In the genomic region with DNA sequence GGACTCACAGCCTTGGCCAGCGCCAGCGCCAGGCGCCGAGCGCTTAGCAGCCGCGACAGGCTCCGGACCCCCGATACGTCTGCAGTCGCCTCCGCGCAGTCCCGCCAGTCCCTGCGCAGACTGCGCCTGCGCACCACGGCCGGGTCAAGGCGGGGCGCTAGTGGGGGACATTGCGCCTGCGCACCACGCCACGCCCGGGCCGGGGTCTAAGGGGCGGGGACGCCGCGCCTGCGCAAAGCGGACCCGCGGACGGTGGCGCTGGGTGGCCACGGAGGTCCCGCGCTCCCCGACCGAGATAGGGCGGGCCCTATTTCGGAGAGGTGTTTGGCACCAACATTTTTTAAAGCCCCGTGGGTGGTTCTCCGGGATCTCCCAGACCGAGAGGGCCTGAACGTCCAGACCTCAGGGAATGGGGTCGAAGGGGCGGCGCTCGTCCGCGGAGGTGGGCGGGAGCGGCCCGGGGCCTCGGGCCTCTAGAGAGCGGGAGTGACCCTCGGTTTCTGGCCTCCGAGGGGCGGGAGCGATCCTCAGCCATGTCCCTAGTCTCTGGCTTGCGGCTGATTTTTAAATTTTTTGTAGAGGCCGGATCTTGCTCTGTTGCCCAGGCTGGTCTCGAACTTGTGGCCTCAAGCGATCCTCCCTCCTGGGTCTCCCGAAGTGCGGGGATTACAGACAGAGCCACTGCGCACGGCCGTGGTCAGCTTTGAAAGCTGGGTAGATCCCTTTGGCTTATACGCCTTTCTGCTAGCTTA, we compare ENCODE assay signal across 8 cellular contexts.
DNase-seq lines count a peak whose midpoint lies in the region; ATAC-seq, FAIRE-seq and TF ChIP-seq lines count a peak whose summit lies in the region.
"Not testable (repeated sequence)": the region's sequence is repeated elsewhere in the genome, so short reads cannot be mapped to it uniquely, and the experiment has no call there.

No MANE protein-coding gene starts in this region.

- H3K9ac ChIP-seq in GM12878 (ENCODE audit: control insufficient read depth, insufficient read depth, low read length) (peak overlapping the region; percentile 72; the same call in 1 of the 2 replicates), neuronal stem cell (ENCODE audit: low read depth, low read length, poor library complexity) (peak overlapping the region; percentile 91)

- peak overlapping the region; percentile 57 for H3K18ac ChIP-seq in neuronal stem cell (ENCODE audit: low read length)

- POLR2A ChIA-PET in GM12878 (lab: Charles Lee) = not testable (repeated sequence)

- H3K27me3 ChIP-seq in GM12878 (replicated peaks in 1 of 2; ENCODE audit: control insufficient read depth in 2 of 2, insufficient read depth in 2 of 2, low read length in 1 of 2); heart left ventricle; neuronal stem cell (ENCODE audit: control insufficient read depth in 3 of 3, insufficient read depth in 3 of 3, low read depth in 1 of 3, low read length in 3 of 3): not testable (repeated sequence)

- not testable (repeated sequence) for TF ChIP-seq RAD21 in GM12878 (IDR thresholded peaks at IDR 0.05; ENCODE audit: insufficient read depth, low read depth, low read length)

- 0 out of 2 replicates have a peak overlapping the region, but pooled peaks have one; percentile 44 for H3K27ac ChIP-seq in GM12878 (ENCODE audit: control insufficient read depth, insufficient read depth)
- peak overlapping the region; percentile 71 to 94 (median 87) for H3K27ac ChIP-seq in heart left ventricle
- H3K27ac ChIP-seq in neuronal stem cell (replicated peaks; ENCODE audit: low read length) = not testable (repeated sequence)

- WGBS in GM12878 (ENCODE audit: insufficient coverage, insufficient replicate concordance, low lambda C conversion rate, missing lambda C conversion rate) = 2% methylated on average over 63 of the region's 73 CpGs
- 3 to 6% (median 5%) methylated on average over 22 to 73 of the region's 73 CpGs for WGBS in heart left ventricle, 4 donors
- WGBS in neuronal stem cell (ENCODE audit: extremely low coverage in 2 of 2, insufficient read length in 2 of 2, insufficient replicate concordance in 1 of 2), 2 donors = no CpG with 5 or more reads among the region's 73 CpGs

- not testable (repeated sequence) for H3K4ac ChIP-seq in neuronal stem cell (ENCODE audit: low read length)

- intact Hi-C loops in GM12878 (cut with micrococcal nuclease; ENCODE audit: unreplicated experiment); heart left ventricle (cut with DNase I): not testable (repeated sequence)

- DNase-seq in D341Med (ENCODE audit: low spot score) = peak; percentile 76
- peak; percentile 26 for DNase-seq in GM12878 (ENCODE audit: low read depth, low spot score)
- peak; percentile 91 to 97 (median 92) for DNase-seq in heart left ventricle
- DNase-seq in neuronal stem cell (ENCODE audit: low spot score) = peak; percentile 89
- peak; percentile 74 for DNase-seq in stimulated activated CD8-positive, alpha-beta memory T cell treated with anti-CD3 and anti-CD28 coated beads, Interleukin-7, amount 100 ng/mL, for 24 hours (ENCODE audit: low read depth)

- H2BK15ac ChIP-seq in neuronal stem cell (ENCODE audit: low read length) = not testable (repeated sequence)

- not testable (repeated sequence) for H3K4me1 ChIP-seq in GM12878 (ENCODE audit: control insufficient read depth, insufficient read depth, low read length); neuronal stem cell (ENCODE audit: control insufficient read depth in 2 of 2, insufficient read depth in 1 of 2, low read depth in 1 of 2, low read length in 2 of 2)
- peaks cover 0 to 11% (median 2%) of the 10 kb centered on the region in 12 donors for H3K4me1 ChIP-seq in heart left ventricle

- TF ChIP-seq POLR2A in GM12878 (IDR thresholded peaks at IDR 0.05; ENCODE audit: low read depth, low read length) (peak; percentile 74), heart left ventricle (IDR thresholded peaks at IDR 0.05) (peak in 1 of 2 donors; percentile 86)

- H3K4me3 ChIP-seq in WI38 (ENCODE audit: low read depth, low read length) (peak overlapping the region; percentile 62), GM12878 (peak overlapping the region; percentile 75; the same call in 1 of the 2 replicates), heart left ventricle (peak overlapping the region; percentile 62 to 90 (median 74)), neuronal stem cell (ENCODE audit: low read length in 2 of 2) (peak overlapping the region; percentile 56 to 89)

- H2BK120ac ChIP-seq in neuronal stem cell (ENCODE audit: low read depth, low read length) = not testable (repeated sequence)

- H4K91ac ChIP-seq in neuronal stem cell (ENCODE audit: low read depth, low read length, poor library complexity) = not testable (repeated sequence)

- SMC1A ChIA-PET in GM12878 (lab: Charles Lee; ENCODE audit: uncharacterized antibody, unreplicated experiment) = not testable (repeated sequence)

- RAD21 ChIA-PET in GM12878 (lab: Charles Lee; ENCODE audit: unreplicated experiment) = not testable (repeated sequence)

- H3K14ac ChIP-seq in neuronal stem cell (ENCODE audit: low read length) = not testable (repeated sequence)

- H2BK12ac ChIP-seq in neuronal stem cell (ENCODE audit: low read length) = not testable (repeated sequence)

- H3K79me1 ChIP-seq in neuronal stem cell (ENCODE audit: low read depth, low read length) = not testable (repeated sequence)

- ATAC-seq in GM21447 (IDR thresholded peaks at IDR 0.05; ENCODE audit: unreplicated experiment) (peak; percentile 62), HG03521 (IDR thresholded peaks at IDR 0.05; ENCODE audit: unreplicated experiment) (peak; percentile 85), GM12878 (peak; percentile 87), heart left ventricle (peak; percentile 86 to 93 (median 90))

- in situ Hi-C loops in GM12878 (cut with MboI) = not testable (repeated sequence)

- H3K4me2 ChIP-seq in GM12878 (ENCODE audit: control insufficient read depth, insufficient read depth) (peak overlapping the region; percentile 31), neuronal stem cell (ENCODE audit: insufficient read depth, low read length, poor library complexity, severe bottlenecking) (peak overlapping the region; percentile 54)

- H2BK5ac ChIP-seq in neuronal stem cell (ENCODE audit: low read length) = not testable (repeated sequence)

- CTCF ChIA-PET in GM12878 (lab: Yijun Ruan, JAX) = not testable (repeated sequence)

- FAIRE-seq in GM12878 (lab: Jason Lieb, UNC) = not testable (repeated sequence)

- not testable (repeated sequence) for H4K20me1 ChIP-seq in GM12878 (ENCODE audit: control insufficient read depth, insufficient read depth)

- H4K8ac ChIP-seq in neuronal stem cell (ENCODE audit: low read depth, low read length) = not testable (repeated sequence)

- TF ChIP-seq EP300 in GM12878 (IDR thresholded peaks at IDR 0.05; ENCODE audit: borderline replicate concordance in 1 of 2, control insufficient read depth in 1 of 2, low read depth in 2 of 2, low read length in 2 of 2) = not testable (repeated sequence)

- H3K23ac ChIP-seq in neuronal stem cell (ENCODE audit: low read depth, low read length, poor library complexity) = not testable (repeated sequence)

- not testable (repeated sequence) for H3K9me3 ChIP-seq in GM12878 (replicated peaks; ENCODE audit: control insufficient read depth, insufficient read depth, low read length); heart left ventricle; neuronal stem cell (replicated peaks in 1 of 2; ENCODE audit: control insufficient read depth in 2 of 2, insufficient read depth in 1 of 2, low read depth in 1 of 2, low read length in 2 of 2)

- H3K36me3 ChIP-seq in GM12878 (ENCODE audit: control insufficient read depth in 2 of 2, insufficient read depth in 2 of 2, low read length in 1 of 2); heart left ventricle; neuronal stem cell (replicated peaks in 1 of 2; ENCODE audit: control insufficient read depth in 2 of 2, insufficient read depth in 2 of 2, low read length in 2 of 2): not testable (repeated sequence)

- not testable (repeated sequence) for TF ChIP-seq CTCF in WI38 (IDR thresholded peaks at IDR 0.05; ENCODE audit: low read depth, low read length); GM12878 (IDR thresholded peaks at IDR 0.05 in 2 of 3, conservative IDR thresholded peaks at IDR 0.05 in 1 of 3; ENCODE audit: control insufficient read depth in 2 of 3, extremely low read depth in 1 of 3, insufficient read depth in 1 of 3, low read depth in 3 of 3, low read length in 3 of 3); heart left ventricle (IDR thresholded peaks at IDR 0.05)

- H2AK5ac ChIP-seq in neuronal stem cell (ENCODE audit: low read depth, low read length) = not testable (repeated sequence)

- H2AFZ ChIP-seq in GM12878 (ENCODE audit: control insufficient read depth, low read depth, low read length) (peak overlapping the region; percentile 67), neuronal stem cell (ENCODE audit: low read length) (peak overlapping the region; percentile 85)

- not testable (repeated sequence) for BruUV-seq in GM12878 (replicated peaks; lab: Mats Ljungman, UMichigan)

- H3K79me2 ChIP-seq in GM12878 (ENCODE audit: control insufficient read depth, insufficient read depth, low read length) = not testable (repeated sequence)

TF ChIP-seq in GM12878, 131 proteins besides CTCF, POLR2A, EP300 and RAD21:
- TF ChIP-seq NR2F1 (conservative IDR thresholded peaks at IDR 0.05) (peak; percentile 30; the same call in 1 of the 2 replicates), BACH1 (IDR thresholded peaks at IDR 0.05; ENCODE audit: borderline replicate concordance) (peak; percentile 30; the same call in 1 of the 2 replicates), RB1 (IDR thresholded peaks at IDR 0.05; ENCODE audit: borderline replicate concordance) (0 out of 2 replicates have a peak, but pooled peaks have one; percentile 24), NRF1 (conservative IDR thresholded peaks at IDR 0.05; ENCODE audit: low read depth, low read length) (peak; percentile 62), IKZF1 (conservative IDR thresholded peaks at IDR 0.05) (peak; percentile 97), NR2C1 (IDR thresholded peaks at IDR 0.05) (peak; percentile 4; the same call in 1 of the 2 replicates), POLR2AphosphoS5 (IDR thresholded peaks at IDR 0.05; ENCODE audit: low read length) (peak; percentile 35; the same call in 1 of the 2 replicates)

Comparison
In these comparisons a context has a peak if more than half of its experiments do, and no peak if none do; other contexts are left out.
1. DNase-seq: peak in every context shown above with its lines; median percentile 92 in heart left ventricle; 89 in neuronal stem cell; 76 in D341Med; 74 in stimulated activated CD8-positive, alpha-beta memory T cell treated with anti-CD3 and anti-CD28 coated beads, Interleukin-7, amount 100 ng/mL, for 24 hours; 26 in GM12878.